23 cellular contexts compared by ENCODE assay signal in the genomic region with DNA sequence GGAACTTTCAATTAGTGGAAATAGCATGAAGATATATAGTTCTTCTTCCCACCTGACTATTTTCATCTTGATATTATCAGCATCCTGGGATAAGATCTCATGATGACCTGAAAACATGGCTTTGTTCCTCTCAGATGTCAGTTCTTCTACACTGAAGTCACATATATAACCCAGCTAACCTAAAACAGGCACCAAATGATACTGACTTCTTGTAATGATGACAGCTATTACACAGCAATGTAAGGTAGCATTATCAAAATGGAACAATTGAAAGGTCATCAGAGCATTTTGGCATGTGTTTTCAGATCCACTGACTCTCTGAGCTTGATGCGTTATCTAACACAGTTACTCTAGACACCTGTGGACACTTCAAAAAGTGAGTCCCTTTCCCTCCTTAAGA.
A peak's percentile ranks its signal among the peaks of the same experiment; 100 is the strongest.
DNase-seq lines count a peak whose midpoint lies in the region; ATAC-seq and TF ChIP-seq lines count a peak whose summit lies in the region.
"Had no signal": no experiment of that assay in that cellular context is flagged by ENCODE, and none has a peak within 500 bp of the region (broad histone marks: within the 10 kb centered on the region; RNA-seq: fewer than 3 reads in every experiment).

No MANE protein-coding gene starts in this region.

- no peak overlapping the region for H3K27ac ChIP-seq in IMR-90 (ENCODE audit: insufficient read depth, low read length)
- H3K27ac ChIP-seq in neuronal stem cell (replicated peaks; ENCODE audit: low read length) = no peak overlapping the region
- H3K27ac ChIP-seq: ascending aorta, BLaER1, gastrocnemius medialis, pancreas, SJCRH30 had no signal

- H3K4ac ChIP-seq in IMR-90 (ENCODE audit: low read depth, low read length) (no peak overlapping the region), neuronal stem cell (ENCODE audit: low read length) (no peak overlapping the region)

- no CpG with 5 or more reads among the region's 1 CpG for WGBS in IMR-90 (ENCODE audit: extremely low coverage in 2 of 2, insufficient read length in 1 of 2), 2 experiments
- no CpG with 5 or more reads among the region's 1 CpG for WGBS in neuronal stem cell (ENCODE audit: extremely low coverage in 2 of 2, insufficient read length in 2 of 2, insufficient replicate concordance in 1 of 2), 2 donors

- H3K14ac ChIP-seq in IMR-90 (replicated peaks; ENCODE audit: low read depth, low read length) (no peak overlapping the region), neuronal stem cell (ENCODE audit: low read length) (no peak overlapping the region)

- no peak for TF ChIP-seq POLR2A in IMR-90 (IDR thresholded peaks at IDR 0.05; ENCODE audit: low read depth, low read length)

- no peak overlapping the region for H3K23ac ChIP-seq in IMR-90 (ENCODE audit: low read depth, low read length)
- H3K23ac ChIP-seq in neuronal stem cell (ENCODE audit: low read depth, low read length, poor library complexity) = no peak overlapping the region

- H3K9me3 Mint-ChIP-seq in activated naive CD4-positive, alpha-beta T cell treated with anti-CD3 and anti-CD28 coated beads for 36 hours = peaks cover under 1% of the 10 kb centered on the region
- H3K9me3 Mint-ChIP-seq in activated naive CD8-positive, alpha-beta T cell (ENCODE audit: low read depth) = no peaks in the 10 kb centered on the region
- H3K9me3 Mint-ChIP-seq in stimulated activated naive CD8-positive, alpha-beta T cell treated with anti-CD3 and anti-CD28 coated beads, Interleukin-15, amount 100 ng/mL, for 72 hours = peaks cover 2 to 3% of the 10 kb centered on the region in 2 donors
- H3K9me3 Mint-ChIP-seq: activated naive CD4-positive, alpha-beta T cell treated with anti-CD3 and anti-CD28 coated beads, Interleukin-2, amount 10 ng/mL, durations not matched to agents 7 days and 5 days had no signal

- H3K27me3 ChIP-seq in IMR-90 (ENCODE audit: control insufficient read depth, insufficient read depth, low read length) (no peaks in the 10 kb centered on the region), neuronal stem cell (ENCODE audit: control insufficient read depth in 3 of 3, insufficient read depth in 3 of 3, low read depth in 1 of 3, low read length in 3 of 3) (no peaks in the 10 kb centered on the region)
- H3K27me3 ChIP-seq: ascending aorta, BLaER1, gastrocnemius medialis, pancreas, SJCRH30 had no signal

- 0 out of 2 replicates have a peak overlapping the region, but pooled peaks have one; percentile 35 for H2BK120ac ChIP-seq in IMR-90 (ENCODE audit: low read depth, low read length)
- no peak overlapping the region for H2BK120ac ChIP-seq in neuronal stem cell (ENCODE audit: low read depth, low read length)

- in situ Hi-C loops in IMR-90 (cut with MboI; ENCODE audit: low sequenced_read_pairs) = no loop called here

- H3K4me3 Mint-ChIP-seq in activated naive CD4-positive, alpha-beta T cell treated with anti-CD3 and anti-CD28 coated beads for 36 hours = peak overlapping the region; percentile 40
- peak overlapping the region; percentile 62 for H3K4me3 Mint-ChIP-seq in activated naive CD8-positive, alpha-beta T cell
- peak overlapping the region; percentile 49 to 81 for H3K4me3 Mint-ChIP-seq in stimulated activated naive CD8-positive, alpha-beta T cell treated with anti-CD3 and anti-CD28 coated beads, Interleukin-15, amount 100 ng/mL, for 72 hours
- H3K4me3 Mint-ChIP-seq: activated naive CD4-positive, alpha-beta T cell treated with anti-CD3 and anti-CD28 coated beads, Interleukin-2, amount 10 ng/mL, durations not matched to agents 7 days and 5 days had no signal

- 0 out of 2 replicates have a peak overlapping the region, but pooled peaks have one; percentile 8 for H2BK20ac ChIP-seq in IMR-90 (ENCODE audit: low read depth, low read length)

- no peak overlapping the region for H2BK12ac ChIP-seq in neuronal stem cell (ENCODE audit: low read length)

- no peak overlapping the region for H2AK9ac ChIP-seq in IMR-90 (replicated peaks; ENCODE audit: low read depth, low read length, poor library complexity)

- peak overlapping the region; percentile 75 for H3K27ac Mint-ChIP-seq in activated naive CD4-positive, alpha-beta T cell treated with anti-CD3 and anti-CD28 coated beads for 36 hours
- peak overlapping the region; percentile 94 for H3K27ac Mint-ChIP-seq in activated naive CD8-positive, alpha-beta T cell
- H3K27ac Mint-ChIP-seq in stimulated activated naive CD8-positive, alpha-beta T cell treated with anti-CD3 and anti-CD28 coated beads, Interleukin-15, amount 100 ng/mL, for 72 hours = peak overlapping the region; percentile 79 to 90
- H3K27ac Mint-ChIP-seq: activated naive CD4-positive, alpha-beta T cell treated with anti-CD3 and anti-CD28 coated beads, Interleukin-2, amount 10 ng/mL, durations not matched to agents 7 days and 5 days had no signal

- H3K18ac ChIP-seq in IMR-90 (ENCODE audit: low read depth, low read length) = no peak overlapping the region
- no peak overlapping the region for H3K18ac ChIP-seq in neuronal stem cell (ENCODE audit: low read length)

- H3K4me2 ChIP-seq in IMR-90 (ENCODE audit: low read depth, low read length) (no peak overlapping the region), neuronal stem cell (ENCODE audit: insufficient read depth, low read length, poor library complexity, severe bottlenecking) (no peak overlapping the region)
- H3K4me2 ChIP-seq: BLaER1, smooth muscle cell had no signal

- DNase-seq in activated naive CD4-positive, alpha-beta T cell treated with anti-CD3 and anti-CD28 coated beads for 36 hours = no peak
- no peak for DNase-seq in activated naive CD4-positive, alpha-beta T cell treated with Interleukin-2 at 50 U/mL for 16 hours
- no peak for DNase-seq in IMR-90
- DNase-seq in stimulated activated naive CD8-positive, alpha-beta T cell treated with anti-CD3 and anti-CD28 coated beads, Interleukin-15, amount 100 ng/mL, for 72 hours = no peak
- no peak for DNase-seq in sciatic nerve (ENCODE audit: low spot score)
- no peak for DNase-seq in neuronal stem cell (ENCODE audit: low spot score)
- DNase-seq: activated CD8-positive, alpha-beta memory T cell treated with anti-CD3 and anti-CD28 coated beads, Interleukin-2, amount 50 U/mL, for 48 hours; activated naive CD4-positive, alpha-beta T cell treated with anti-CD3 and anti-CD28 coated beads, Interleukin-2, amount 10 ng/mL, durations not matched to agents 7 days and 5 days; caudate nucleus; dermis blood vessel endothelial cell; gastrocnemius medialis; left cardiac atrium; NCI-H1105 treated with DMSO at 0.1 percent for 48 hours; NCI-H2029; NCI-H226; NCI-H69; pancreas; SJCRH30; stimulated activated CD4-positive, alpha-beta T cell treated with anti-CD3 and anti-CD28 coated beads, Interleukin-1b, Interleukin-23, amount 100 ng/mL, for 48 hours had no signal

- H3K9me1 ChIP-seq in IMR-90 (ENCODE audit: insufficient read depth, low read length) = peaks cover 5% of the 10 kb centered on the region

- no peak for ATAC-seq in IMR-90 (ENCODE audit: low read depth)
- peak; percentile 60 for ATAC-seq in stimulated activated naive CD8-positive, alpha-beta T cell treated with anti-CD3 and anti-CD28 coated beads, Interleukin-15, amount 100 ng/mL, for 72 hours
- ATAC-seq in sciatic nerve = no peak
- ATAC-seq: gastrocnemius medialis, left cardiac atrium, pancreas had no signal

- H2BK5ac ChIP-seq in IMR-90 (ENCODE audit: low read depth, low read length, poor library complexity, severe bottlenecking) = no peak overlapping the region
- H2BK5ac ChIP-seq in neuronal stem cell (ENCODE audit: low read length) = no peak overlapping the region

- H2BK15ac ChIP-seq in IMR-90 (ENCODE audit: low read depth, low read length) (0 out of 3 replicates have a peak overlapping the region, but pooled peaks have one; percentile 22), neuronal stem cell (ENCODE audit: low read length) (no peak overlapping the region)

- BruUV-seq in IMR-90 (replicated peaks; lab: Mats Ljungman, UMichigan) = no TSS peak

- no peak overlapping the region for H3K9ac ChIP-seq in IMR-90 (ENCODE audit: low read depth, low read length)
- H3K9ac ChIP-seq in neuronal stem cell (ENCODE audit: low read depth, low read length, poor library complexity) = no peak overlapping the region
- H3K9ac ChIP-seq: BLaER1 had no signal

- peaks cover 80% of the 10 kb centered on the region for H3K4me1 Mint-ChIP-seq in activated naive CD4-positive, alpha-beta T cell treated with anti-CD3 and anti-CD28 coated beads for 36 hours (ENCODE audit: low read depth)
- peaks cover 90% of the 10 kb centered on the region for H3K4me1 Mint-ChIP-seq in activated naive CD8-positive, alpha-beta T cell (ENCODE audit: low read depth)
- peaks cover 89% of the 10 kb centered on the region for H3K4me1 Mint-ChIP-seq in stimulated activated naive CD8-positive, alpha-beta T cell treated with anti-CD3 and anti-CD28 coated beads, Interleukin-15, amount 100 ng/mL, for 72 hours

- H2AFZ ChIP-seq in IMR-90 (replicated peaks; ENCODE audit: low read length, poor library complexity) (no peak overlapping the region), neuronal stem cell (ENCODE audit: low read length) (no peak overlapping the region)

- intact Hi-C loops in activated naive CD4-positive, alpha-beta T cell treated with anti-CD3 and anti-CD28 coated beads for 36 hours (cut with micrococcal nuclease) = loop anchor here (10.0 kb wide), 1 partner anchor 1139 kb away; the partner anchor contains the start of gene SMARCA5
- intact Hi-C loops in IMR-90 (cut with micrococcal nuclease) = no loop called here
- intact Hi-C loops in sciatic nerve (cut with DNase I) = no loop called here

- no peak for TF ChIP-seq RAD21 in IMR-90 (IDR thresholded peaks at IDR 0.05; ENCODE audit: low read length)

- no peak overlapping the region for H4K5ac ChIP-seq in IMR-90 (ENCODE audit: low read depth, low read length)

- H2AK5ac ChIP-seq in IMR-90 (ENCODE audit: low read depth, low read length) (no peak overlapping the region), neuronal stem cell (ENCODE audit: low read depth, low read length) (no peak overlapping the region)

- H3K36me3 ChIP-seq in IMR-90 (ENCODE audit: control insufficient read depth, insufficient read depth, low read length) (no peaks in the 10 kb centered on the region), neuronal stem cell (replicated peaks in 1 of 2; ENCODE audit: control insufficient read depth in 2 of 2, insufficient read depth in 2 of 2, low read length in 2 of 2) (no peaks in the 10 kb centered on the region)
- H3K36me3 ChIP-seq: ascending aorta, BLaER1, gastrocnemius medialis, pancreas, SJCRH30 had no signal

- H3K79me1 ChIP-seq in IMR-90 (ENCODE audit: low read depth in 1 of 2, low read length in 2 of 2) = peaks cover 0 to 8% of the 10 kb centered on the region in 2 experiments; a peak in 2 of 4 replicates
- no peaks in the 10 kb centered on the region for H3K79me1 ChIP-seq in neuronal stem cell (ENCODE audit: low read depth, low read length)

- H3K4me1 ChIP-seq in IMR-90 (ENCODE audit: control insufficient read depth, insufficient read depth, low read length) (peaks cover 9% of the 10 kb centered on the region), neuronal stem cell (ENCODE audit: control insufficient read depth in 2 of 2, insufficient read depth in 1 of 2, low read depth in 1 of 2, low read length in 2 of 2) (peaks cover 2 to 16% of the 10 kb centered on the region in 2 donors)
- H3K4me1 ChIP-seq: BLaER1 had no signal

- H3K27me3 Mint-ChIP-seq in activated naive CD4-positive, alpha-beta T cell treated with anti-CD3 and anti-CD28 coated beads for 36 hours (ENCODE audit: low read depth) = no peaks in the 10 kb centered on the region
- H3K27me3 Mint-ChIP-seq in activated naive CD8-positive, alpha-beta T cell = no peaks in the 10 kb centered on the region
- no peaks in the 10 kb centered on the region for H3K27me3 Mint-ChIP-seq in stimulated activated naive CD8-positive, alpha-beta T cell treated with anti-CD3 and anti-CD28 coated beads, Interleukin-15, amount 100 ng/mL, for 72 hours
- H3K27me3 Mint-ChIP-seq: activated naive CD4-positive, alpha-beta T cell treated with anti-CD3 and anti-CD28 coated beads, Interleukin-2, amount 10 ng/mL, durations not matched to agents 7 days and 5 days had no signal

- no peak for TF ChIP-seq CTCF in IMR-90 (conservative IDR thresholded peaks at IDR 0.05; ENCODE audit: low read depth, low read length)

- no peak overlapping the region for H3K56ac ChIP-seq in IMR-90 (ENCODE audit: extremely low read depth, insufficient read depth, low read length)

- H3K4me3 ChIP-seq in IMR-90 (ENCODE audit: insufficient read depth, low read depth, low read length) = no peak overlapping the region
- no peak overlapping the region for H3K4me3 ChIP-seq in neuronal stem cell (ENCODE audit: low read length in 2 of 2)
- H3K4me3 ChIP-seq: ascending aorta, BLaER1, gastrocnemius medialis, pancreas, SJCRH30, smooth muscle cell had no signal

- peaks cover 7% of the 10 kb centered on the region for H3K36me3 Mint-ChIP-seq in activated naive CD4-positive, alpha-beta T cell treated with anti-CD3 and anti-CD28 coated beads for 36 hours (ENCODE audit: low read depth)
- H3K36me3 Mint-ChIP-seq in activated naive CD8-positive, alpha-beta T cell = peaks cover 28% of the 10 kb centered on the region

- H4K8ac ChIP-seq in IMR-90 (ENCODE audit: low read depth in 2 of 2, low read length in 2 of 2) = no peak overlapping the region
- no peak overlapping the region for H4K8ac ChIP-seq in neuronal stem cell (ENCODE audit: low read depth, low read length)

- CTCF ChIA-PET in activated naive CD4-positive, alpha-beta T cell treated with anti-CD3 and anti-CD28 coated beads for 36 hours (lab: Charles Lee) = interaction anchor here (0.8 to 2.3 kb wide), 8 partner anchors 9 to 199 kb away, joined by 3 to 6 read pairs (median 5); no protein-coding TSS in a partner anchor
- CTCF ChIA-PET in IMR-90 (lab: Yijun Ruan, JAX) = no interaction called here

- no peaks in the 10 kb centered on the region for H4K20me1 ChIP-seq in IMR-90 (ENCODE audit: insufficient read depth, low read length)
- H4K20me1 ChIP-seq: BLaER1 had no signal

- H3K9me3 ChIP-seq in IMR-90 (ENCODE audit: control insufficient read depth, insufficient read depth, low read length) (no peaks in the 10 kb centered on the region), neuronal stem cell (replicated peaks in 1 of 2; ENCODE audit: control insufficient read depth in 2 of 2, insufficient read depth in 1 of 2, low read depth in 1 of 2, low read length in 2 of 2) (peaks cover 0 to 1% of the 10 kb centered on the region in 2 donors)
- H3K9me3 ChIP-seq: ascending aorta, BLaER1, gastrocnemius medialis, pancreas, SJCRH30 had no signal

- H4K91ac ChIP-seq in IMR-90 (ENCODE audit: insufficient read depth, low read depth, low read length) = no peak overlapping the region
- no peak overlapping the region for H4K91ac ChIP-seq in neuronal stem cell (ENCODE audit: low read depth, low read length, poor library complexity)

- dilution Hi-C loops in IMR-90 (cut with HindIII; ENCODE audit: low sequenced_read_pairs, unreplicated experiment) = no loop called here

- POLR2A ChIA-PET in IMR-90 (lab: Charles Lee; ENCODE audit: unreplicated experiment) = no interaction called here
